Comparison of ENCODE assay signal across 8 cellular contexts in genomic region chr5:151740336-151740942, GRCh38. TPM values are rescaled to one million over a fixed set of nuclear protein-coding genes. Genes with fewer than 3 reads are reported as not detected.
DNase-seq lines count a peak whose midpoint lies in the region; ATAC-seq, FAIRE-seq and TF ChIP-seq lines count a peak whose summit lies in the region.

No MANE protein-coding gene starts in this region.

- H3K27ac ChIP-seq in HUES6 (ENCODE audit: low read depth, low read length) (peak overlapping the region; percentile 64; the same call in 1 of the 2 replicates), GM12878 (ENCODE audit: control insufficient read depth, insufficient read depth) (peak overlapping the region; percentile 54)

- peak; percentile 90 for TF ChIP-seq RAD21 in GM12878 (IDR thresholded peaks at IDR 0.05; ENCODE audit: insufficient read depth, low read depth, low read length)

- ATAC-seq in GM21390 (IDR thresholded peaks at IDR 0.05; ENCODE audit: unreplicated experiment) (peak; percentile 60), GM12878 (peak; percentile 70)

- CTCF ChIA-PET in GM12878 (lab: Yijun Ruan, JAX), result interaction anchor here (0.6 to 13.9 kb wide), 29 partner anchors 8 to 292 kb away, joined by 3 to 381 read pairs (median 7); partner anchors contain the start of genes G3BP1 and SLC36A1

- POLR2A ChIA-PET in GM12878 (lab: Charles Lee), result interaction anchor here (0.6 to 4.9 kb wide), 5 partner anchors 19 to 82 kb away, joined by 4 to 36 read pairs (median 11); partner anchors contain the start of gene G3BP1

- H3K79me2 ChIP-seq in GM12878 (ENCODE audit: control insufficient read depth, insufficient read depth, low read length), result peaks cover 3% of the 10 kb centered on the region; the same call in 1 of the 2 replicates

- peak overlapping the region; percentile 44; the same call in 1 of the 2 replicates for H2AFZ ChIP-seq in GM12878 (ENCODE audit: control insufficient read depth, low read depth, low read length)

- in situ Hi-C loops in GM12878 (cut with MboI), result loop anchor here (5.0 to 10.0 kb wide), 3 partner anchors 78 to 293 kb away; partner anchors contain the start of gene SLC36A1

- DNase-seq in Daoy (ENCODE audit: low read depth), result peak; percentile 88
- DNase-seq in SW480 (ENCODE audit: low spot score), result peak; percentile 66
- no peak for DNase-seq in GM12878 (ENCODE audit: low read depth, low spot score)
- peak; percentile 44 to 70 for DNase-seq in hippocampal formation (lab: John Stamatoyannopoulos, UW)
- DNase-seq in retina, result peak; percentile 82
- no peak for DNase-seq in NK-92 treated with Interleukin-12 subunit alpha and Interleukin-12 subunit beta, amount 100 ng/mL, for 24 hours (lab: John Stamatoyannopoulos, UW)

- H3K4me1 ChIP-seq in HUES6 (ENCODE audit: control insufficient read depth, insufficient read depth, low read length), result peaks cover 16% of the 10 kb centered on the region
- H3K4me1 ChIP-seq in GM12878 (ENCODE audit: control insufficient read depth, insufficient read depth, low read length), result peaks cover 39% of the 10 kb centered on the region

- H3K4me2 ChIP-seq in GM12878 (ENCODE audit: control insufficient read depth, insufficient read depth), result 0 out of 2 replicates have a peak overlapping the region, but pooled peaks have one; percentile 2

- WGBS in GM12878 (ENCODE audit: insufficient coverage, insufficient replicate concordance, low lambda C conversion rate, missing lambda C conversion rate), result 27% methylated on average over 11 of the region's 11 CpGs

- BruUV-seq in GM12878 (replicated peaks; lab: Mats Ljungman, UMichigan), result no TSS peak

- SMC1A ChIA-PET in GM12878 (lab: Charles Lee; ENCODE audit: uncharacterized antibody, unreplicated experiment), result interaction anchor here (0.7 to 11.1 kb wide), 26 partner anchors 9 to 1125 kb away, joined by 3 to 154 read pairs (median 4); partner anchors contain the start of gene G3BP1

- RAD21 ChIA-PET in GM12878 (lab: Charles Lee; ENCODE audit: unreplicated experiment), result interaction anchor here (0.7 to 11.2 kb wide), 14 partner anchors 8 to 217 kb away, joined by 3 to 207 read pairs (median 6); partner anchors contain the start of gene G3BP1

- H3K9me3 ChIP-seq in HUES6 (ENCODE audit: control insufficient read depth, insufficient read depth, low read depth, low read length) (no peaks in the 10 kb centered on the region), GM12878 (replicated peaks; ENCODE audit: control insufficient read depth, insufficient read depth, low read length) (no peaks in the 10 kb centered on the region)

- peak overlapping the region; percentile 68 for H3K9ac ChIP-seq in HUES6 (ENCODE audit: low read length)
- H3K9ac ChIP-seq in GM12878 (ENCODE audit: control insufficient read depth, insufficient read depth, low read length), result no peak overlapping the region

- FAIRE-seq in GM12878 (lab: Jason Lieb, UNC), result peak; percentile 47

- intact Hi-C loops in GM12878 (cut with micrococcal nuclease; ENCODE audit: unreplicated experiment), result loop anchor here (1.0 to 5.0 kb wide), 5 partner anchors 20 to 294 kb away; partner anchors contain the start of gene SLC36A1

- H3K4me3 ChIP-seq in HUES6 (ENCODE audit: low read depth, low read length) (no peak overlapping the region; the same call in 1 of the 2 replicates), GM12878 (no peak overlapping the region)

- H4K20me1 ChIP-seq in GM12878 (ENCODE audit: control insufficient read depth, insufficient read depth), result no peaks in the 10 kb centered on the region

- TF ChIP-seq CTCF in GM12878 (IDR thresholded peaks at IDR 0.05 in 2 of 3, conservative IDR thresholded peaks at IDR 0.05 in 1 of 3; ENCODE audit: control insufficient read depth in 2 of 3, extremely low read depth in 1 of 3, insufficient read depth in 1 of 3, low read depth in 3 of 3, low read length in 3 of 3), result peak; percentile 76 to 88 (median 81)

- TF ChIP-seq POLR2A in GM12878 (IDR thresholded peaks at IDR 0.05; ENCODE audit: low read depth, low read length), result no peak

- H3K27me3 ChIP-seq in HUES6 (ENCODE audit: control insufficient read depth, insufficient read depth, low read length), result no peaks in the 10 kb centered on the region
- no peaks in the 10 kb centered on the region for H3K27me3 ChIP-seq in GM12878 (replicated peaks in 1 of 2; ENCODE audit: control insufficient read depth in 2 of 2, insufficient read depth in 2 of 2, low read length in 1 of 2)

- H3K36me3 ChIP-seq in HUES6 (ENCODE audit: control insufficient read depth, insufficient read depth, low read length) (peaks cover 14% of the 10 kb centered on the region), GM12878 (ENCODE audit: control insufficient read depth in 2 of 2, insufficient read depth in 2 of 2, low read length in 1 of 2) (peaks cover 4 to 26% of the 10 kb centered on the region in 2 experiments)

- TF ChIP-seq EP300 in GM12878 (IDR thresholded peaks at IDR 0.05; ENCODE audit: borderline replicate concordance in 1 of 2, control insufficient read depth in 1 of 2, low read depth in 2 of 2, low read length in 2 of 2), result no peak

TF ChIP-seq in GM12878, 131 proteins besides CTCF, POLR2A, EP300 and RAD21 (continues in another document):
- TF ChIP-seq YBX1 (IDR thresholded peaks at IDR 0.05), result no peak
- TF ChIP-seq SRF (IDR thresholded peaks at IDR 0.05; ENCODE audit: low read depth in 2 of 2, low read length in 2 of 2), result no peak
- TF ChIP-seq ETV6 (conservative IDR thresholded peaks at IDR 0.05 in 1 of 2, IDR thresholded peaks at IDR 0.05 in 1 of 2; ENCODE audit: borderline replicate concordance in 1 of 2, low read depth in 1 of 2), result no peak
- no peak for TF ChIP-seq EZH2 (IDR thresholded peaks at IDR 0.05; ENCODE audit: borderline replicate concordance, control insufficient read depth, low read depth, low read length)
- peak; percentile 65; the same call in 1 of the 2 replicates for TF ChIP-seq ZNF384 (IDR thresholded peaks at IDR 0.05; ENCODE audit: borderline replicate concordance, low read depth, low read length)
- 0 out of 4 replicates have a peak, but pooled peaks of 1 of the 2 experiments have one; percentile 2 for TF ChIP-seq BHLHE40 (IDR thresholded peaks at IDR 0.05; ENCODE audit: borderline replicate concordance in 1 of 2, low read depth in 2 of 2, low read length in 1 of 2)

RNA-seq across cellular contexts. Expression of gene ATOX1, which starts 18.0 kb away (rescaled TPM):
- total RNA-seq in Daoy (2014; rRNA removed; shearing (Covaris generic)), result 96.9 and 105 TPM in 2 replicates
- 94.2 and 105 TPM in 2 replicates for total RNA-seq in GM12878 (2013; cell fraction: nucleolus; rRNA removed)
- total RNA-seq in GM12878 (2014; rRNA removed), result 136 and 139 TPM in 2 replicates
- total RNA-seq in GM12878 (2014; rRNA removed; fragmentation: Illumina TruSeq; extraction: Trizol), result 130 and 139 TPM in 2 replicates
- total RNA-seq in GM12878 (2021), result 140 and 158 TPM in 2 replicates
- polyA plus RNA-seq in GM12878 (2011; ENCODE audit: low read depth), result 89.5 TPM
- 94.4 and 161 TPM in 2 replicates for polyA plus RNA-seq in GM12878 (2011; rRNA removed)
- 375 and 451 TPM in 2 replicates for polyA plus RNA-seq in GM12878 (2011; cell fraction: cytosol; rRNA removed)
- 134 and 141 TPM in 2 replicates for polyA plus RNA-seq in GM12878 (2011; cell fraction: nucleus; rRNA removed)
- 153 and 189 TPM in 2 replicates for polyA plus RNA-seq in GM12878 (2012)
- 138 and 231 TPM in 2 replicates for polyA plus RNA-seq in GM12878 (2014; fragmentation: Illumina TruSeq; extraction: Trizol)
- polyA plus RNA-seq in GM12878 (2014; fragmentation: Nextera tagmentation; extraction: Ambion mirVana), result 100 to 1,000 TPM; 576 to 642 TPM
- polyA plus RNA-seq in GM12878 (2014; rRNA removed), result 237 and 259 TPM in 2 replicates
- polyA plus RNA-seq in GM12878 (2016; fragmentation: Nextera tagmentation; extraction: Ambion mirVana), result 100 to 1,000 TPM; 377 to 419 TPM
- polyA minus RNA-seq in GM12878 (2011; rRNA and poly(A)+ RNA removed), result 179 and 269 TPM in 2 replicates
- 52.4 and 56.0 TPM in 2 replicates for polyA minus RNA-seq in GM12878 (2011; cell fraction: cytosol; rRNA and poly(A)+ RNA removed)
- polyA minus RNA-seq in GM12878 (2011; cell fraction: nucleus; rRNA and poly(A)+ RNA removed), result 54.5 and 83.6 TPM in 2 replicates

RNA-seq across cellular contexts. Expression of gene G3BP1, which starts 31.3 kb away (rescaled TPM):
- total RNA-seq in Daoy (2014; rRNA removed; shearing (Covaris generic)), result 307 and 350 TPM in 2 replicates
- 192 and 198 TPM in 2 replicates for total RNA-seq in GM12878 (2013; cell fraction: nucleolus; rRNA removed)
- total RNA-seq in GM12878 (2014; rRNA removed), result 137 and 148 TPM in 2 replicates
- 182 and 190 TPM in 2 replicates for total RNA-seq in GM12878 (2014; rRNA removed; fragmentation: Illumina TruSeq; extraction: Trizol)
- 255 and 269 TPM in 2 replicates for total RNA-seq in GM12878 (2021)
- polyA plus RNA-seq in GM12878 (2011; ENCODE audit: low read depth), result 39.6 TPM
- polyA plus RNA-seq in GM12878 (2011; rRNA removed), result 113 and 119 TPM in 2 replicates
- 57.4 and 66.1 TPM in 2 replicates for polyA plus RNA-seq in GM12878 (2011; cell fraction: cytosol; rRNA removed)
- 40.4 and 54.9 TPM in 2 replicates for polyA plus RNA-seq in GM12878 (2011; cell fraction: nucleus; rRNA removed)
- 70.4 and 72.8 TPM in 2 replicates for polyA plus RNA-seq in GM12878 (2012)
- polyA plus RNA-seq in GM12878 (2014; fragmentation: Illumina TruSeq; extraction: Trizol), result 158 TPM in 2 replicates
- polyA plus RNA-seq in GM12878 (2014; fragmentation: Nextera tagmentation; extraction: Ambion mirVana), result 10 to 100 TPM; 49.7 to 52.7 TPM
- 86.7 and 87.0 TPM in 2 replicates for polyA plus RNA-seq in GM12878 (2014; rRNA removed)
- polyA plus RNA-seq in GM12878 (2016; fragmentation: Nextera tagmentation; extraction: Ambion mirVana), result 100 to 1,000 TPM; 416 to 438 TPM
- polyA minus RNA-seq in GM12878 (2011; rRNA and poly(A)+ RNA removed), result 140 and 194 TPM in 2 replicates
- 67.5 and 113 TPM in 2 replicates for polyA minus RNA-seq in GM12878 (2011; cell fraction: cytosol; rRNA and poly(A)+ RNA removed)
- polyA minus RNA-seq in GM12878 (2011; cell fraction: nucleus; rRNA and poly(A)+ RNA removed), result 80.6 and 162 TPM in 2 replicates

RNA-seq across cellular contexts. Expression of gene SPARC, which starts 53.7 kb away (rescaled TPM):
- total RNA-seq in Daoy (2014; rRNA removed; shearing (Covaris generic)), result 364 and 386 TPM in 2 replicates
- 4.7 and 7.5 TPM in 2 replicates for total RNA-seq in GM12878 (2013; cell fraction: nucleolus; rRNA removed)
- total RNA-seq in GM12878 (2014; rRNA removed) (49.3 and 52.9 TPM in 2 replicates), GM12878 (2014; rRNA removed; fragmentation: Illumina TruSeq; extraction: Trizol) (40.7 and 41.6 TPM in 2 replicates), GM12878 (2021) (81.7 and 89.7 TPM in 2 replicates)
- 16.9 TPM for polyA plus RNA-seq in GM12878 (2011; ENCODE audit: low read depth)
- polyA plus RNA-seq in GM12878 (2011; rRNA removed) (21.3 and 29.6 TPM in 2 replicates), GM12878 (2014; fragmentation: Illumina TruSeq; extraction: Trizol) (49.9 and 70.3 TPM in 2 replicates), GM12878 (2014; fragmentation: Nextera tagmentation; extraction: Ambion mirVana) (10 to 100 TPM; 42.9 to 62.5 TPM), GM12878 (2014; rRNA removed) (51.5 and 62.0 TPM in 2 replicates), GM12878 (2016; fragmentation: Nextera tagmentation; extraction: Ambion mirVana) (100 to 1,000 TPM; 141 to 154 TPM)
- polyA plus RNA-seq in GM12878 (2011; cell fraction: cytosol; rRNA removed), result 27.5 and 37.0 TPM in 2 replicates
- 26.6 and 29.9 TPM in 2 replicates for polyA plus RNA-seq in GM12878 (2011; cell fraction: nucleus; rRNA removed)
- polyA plus RNA-seq in GM12878 (2012), result 34.9 and 54.3 TPM in 2 replicates
- 16.0 and 23.7 TPM in 2 replicates for polyA minus RNA-seq in GM12878 (2011; rRNA and poly(A)+ RNA removed)
- 6.7 and 10.8 TPM in 2 replicates for polyA minus RNA-seq in GM12878 (2011; cell fraction: cytosol; rRNA and poly(A)+ RNA removed)
- 1.9 and 3.7 TPM in 2 replicates for polyA minus RNA-seq in GM12878 (2011; cell fraction: nucleus; rRNA and poly(A)+ RNA removed)

Comparison
In these comparisons a context has a peak if more than half of its experiments do, and no peak if none do; other contexts are left out.
1. DNase-seq: peak in Daoy (single experiment), SW480 (single experiment), hippocampal formation (2 of 2) and retina (single experiment); none in GM12878 (single experiment) and NK-92 treated with Interleukin-12 subunit alpha and Interleukin-12 subunit beta, amount 100 ng/mL, for 24 hours (single experiment).